ENCODE assay signal across 9 cellular contexts in genomic region chr17:14308636-14308964, GRCh38. TPM values are rescaled to one million over a fixed set of nuclear protein-coding genes. Genes with fewer than 3 reads are reported as not detected.
DNase-seq lines count a peak whose midpoint lies in the region; ATAC-seq and TF ChIP-seq lines count a peak whose summit lies in the region.
"Had no signal": no experiment of that assay in that cellular context is flagged by ENCODE, and none has a peak within 500 bp of the region (broad histone marks: within the 10 kb centered on the region; RNA-seq: fewer than 3 reads in every experiment).

No MANE protein-coding gene starts in this region.

- DNase-seq in AG04449 (ENCODE audit: low read depth, low spot score) = no peak
- no peak for DNase-seq in naive thymus-derived CD8-positive, alpha-beta T cell
- DNase-seq in putamen (ENCODE audit: low spot score) = no peak
- no peak for DNase-seq in colonic mucosa

- ATAC-seq in naive thymus-derived CD8-positive, alpha-beta T cell = no peak
- no peak for ATAC-seq in HG02759 (IDR thresholded peaks at IDR 0.05; ENCODE audit: unreplicated experiment)
- no peak for ATAC-seq in HG02571 (IDR thresholded peaks at IDR 0.05; ENCODE audit: unreplicated experiment)

- H3K9ac ChIP-seq in HUES48 (ENCODE audit: low read depth, low read length) = peak overlapping the region; percentile 69
- no peak overlapping the region for H3K9ac ChIP-seq in colonic mucosa (ENCODE audit: low read depth in 2 of 2, low read length in 2 of 2)

- peaks cover 50% of the 10 kb centered on the region for H3K4me1 Mint-ChIP-seq in dendritic cell treated with granulocyte-macrophage colony-stimulating factor and Interleukin-4, amounts not matched to agents 40 ng/mL and 50 ng/mL, for 4 days (ENCODE audit: low read depth)
- H3K4me1 Mint-ChIP-seq in naive thymus-derived CD8-positive, alpha-beta T cell = peaks cover 36 to 81% (median 80%) of the 10 kb centered on the region in 4 donors

- no peaks in the 10 kb centered on the region for H3K36me3 ChIP-seq in HUES48 (ENCODE audit: control insufficient read depth, insufficient read depth, low read length)
- no peaks in the 10 kb centered on the region for H3K36me3 ChIP-seq in colonic mucosa
- H3K36me3 ChIP-seq: uterus had no signal

- POLR2A ChIA-PET in AG04449 (lab: Yijun Ruan, JAX) = no interaction called here
- POLR2A ChIA-PET in naive thymus-derived CD8-positive, alpha-beta T cell (lab: Charles Lee) = interaction anchor here (0.6 to 1.5 kb wide), 3 partner anchors 8 to 716 kb away, joined by 5 to 7 read pairs (median 7); partner anchors contain the start of gene HS3ST3B1

- H3K9me3 ChIP-seq in HUES48 (ENCODE audit: control insufficient read depth, insufficient read depth, low read length) (no peaks in the 10 kb centered on the region), colonic mucosa (no peaks in the 10 kb centered on the region)
- H3K9me3 ChIP-seq: uterus had no signal

- no peaks in the 10 kb centered on the region for H3K9me3 Mint-ChIP-seq in dendritic cell treated with granulocyte-macrophage colony-stimulating factor and Interleukin-4, amounts not matched to agents 40 ng/mL and 50 ng/mL, for 4 days
- no peaks in the 10 kb centered on the region for H3K9me3 Mint-ChIP-seq in naive thymus-derived CD8-positive, alpha-beta T cell

- H3K27ac Mint-ChIP-seq in dendritic cell treated with granulocyte-macrophage colony-stimulating factor and Interleukin-4, amounts not matched to agents 40 ng/mL and 50 ng/mL, for 4 days = peak overlapping the region; percentile 75
- H3K27ac Mint-ChIP-seq in naive thymus-derived CD8-positive, alpha-beta T cell = peak overlapping the region; percentile 3 to 85 (median 48)

- CTCF ChIA-PET in AG04449 (lab: Yijun Ruan, JAX) = interaction anchor here (1.3 kb wide), 1 partner anchor 617 kb away, joined by 6 read pairs; no protein-coding TSS in a partner anchor

- peak overlapping the region; percentile 77 for H3K4me3 Mint-ChIP-seq in dendritic cell treated with granulocyte-macrophage colony-stimulating factor and Interleukin-4, amounts not matched to agents 40 ng/mL and 50 ng/mL, for 4 days
- H3K4me3 Mint-ChIP-seq in naive thymus-derived CD8-positive, alpha-beta T cell = peak overlapping the region; percentile 73 to 88 (median 83)

- TF ChIP-seq CTCF in AG04449 (IDR thresholded peaks at IDR 0.05; ENCODE audit: insufficient read depth, low read length, missing control alignments) (no peak), colonic mucosa (IDR thresholded peaks at IDR 0.05) (no peak)

- H3K36me3 Mint-ChIP-seq in dendritic cell treated with granulocyte-macrophage colony-stimulating factor and Interleukin-4, amounts not matched to agents 40 ng/mL and 50 ng/mL, for 4 days (ENCODE audit: low read depth) = no peaks in the 10 kb centered on the region
- peaks cover 12 to 42% (median 26%) of the 10 kb centered on the region in 3 donors for H3K36me3 Mint-ChIP-seq in naive thymus-derived CD8-positive, alpha-beta T cell

- intact Hi-C loops in dendritic cell treated with granulocyte-macrophage colony-stimulating factor and Interleukin-4, amounts not matched to agents 40 ng/mL and 50 ng/mL, for 4 days (cut with micrococcal nuclease) = loop anchor here (10.0 kb wide), 1 partner anchor 436 kb away; no protein-coding TSS in a partner anchor
- intact Hi-C loops in colonic mucosa (cut with DNase I) = no loop called here

- H3K27me3 Mint-ChIP-seq in dendritic cell treated with granulocyte-macrophage colony-stimulating factor and Interleukin-4, amounts not matched to agents 40 ng/mL and 50 ng/mL, for 4 days = peaks cover 16% of the 10 kb centered on the region
- no peaks in the 10 kb centered on the region for H3K27me3 Mint-ChIP-seq in naive thymus-derived CD8-positive, alpha-beta T cell

- H3K27ac ChIP-seq in HUES48 (ENCODE audit: low read depth, low read length) (peak overlapping the region; percentile 81), colonic mucosa (no peak overlapping the region)

- H3K4me3 ChIP-seq in AG04449 (ENCODE audit: low read depth, low read length) = peak overlapping the region; percentile 55
- peak overlapping the region; percentile 65 for H3K4me3 ChIP-seq in HUES48 (ENCODE audit: low read depth, low read length)
- no peak overlapping the region for H3K4me3 ChIP-seq in colonic mucosa

- peaks cover 71% of the 10 kb centered on the region for H3K4me1 ChIP-seq in HUES48 (ENCODE audit: control insufficient read depth, insufficient read depth, low read length)
- peaks cover 2% of the 10 kb centered on the region for H3K4me1 ChIP-seq in colonic mucosa

- H3K27me3 ChIP-seq in HUES48 (ENCODE audit: control insufficient read depth, insufficient read depth, low read length) (peaks cover 27% of the 10 kb centered on the region), colonic mucosa (peaks cover 19% of the 10 kb centered on the region)

RNA-seq across cellular contexts. Expression of gene HS3ST3B1, which starts 7.7 kb away (rescaled TPM):
- 10 to 100 TPM; 37.5 to 37.6 TPM for total RNA-seq in naive thymus-derived CD8-positive, alpha-beta T cell
- 10 to 100 TPM in 2 of 3 donors, 1 to 10 TPM in 1; 9.2 to 12.7 (median 11.8) TPM for polyA plus RNA-seq in naive thymus-derived CD8-positive, alpha-beta T cell
- 1 to 10 TPM; 1.1 TPM for total RNA-seq in colonic mucosa

Comparison
In these comparisons a context has a peak if more than half of its experiments do, and no peak if none do; other contexts are left out.
1. RNA of gene HS3ST3B1, which starts 7.7 kb away (total RNA-seq): 37.5 to 37.6 TPM in naive thymus-derived CD8-positive, alpha-beta T cell; 1.1 TPM in colonic mucosa; every median in the first group is over 10 times any median in the second.